Comparison of ENCODE assay signal across 26 cellular contexts in genomic region chr3:180011927-180012326, GRCh38. TPM values are rescaled to one million over a fixed set of nuclear protein-coding genes. Genes with fewer than 3 reads are reported as not detected.
"Had no signal": no experiment of that assay in that cellular context is flagged by ENCODE, and none has a peak within 500 bp of the region (broad histone marks: within the 10 kb centered on the region; RNA-seq: fewer than 3 reads in every experiment).

No MANE protein-coding gene starts in this region.

- H3K36me3 ChIP-seq: pancreas, stomach, transverse colon had no signal

- H3K4me3 ChIP-seq: pancreas, psoas muscle, smooth muscle cell, stomach, transverse colon had no signal

- H3K27ac ChIP-seq: pancreas, psoas muscle, stomach, transverse colon had no signal

- DNase-seq: activated CD4-positive, alpha-beta T cell treated with anti-CD3 and anti-CD28 coated beads, Interleukin-2, amount 10 ng/mL, durations not matched to agents 24 days and 14 days; activated CD4-positive, CD25-positive, alpha-beta regulatory T cell treated with anti-CD3 and anti-CD28 coated beads, Interleukin-2, amount 50 U/mL, for 72 hours; activated CD8-positive, alpha-beta T cell treated with anti-CD3 and anti-CD28 coated beads for 36 hours; activated effector memory CD4-positive, alpha-beta T cell treated with Interleukin-2 at 50 U/mL for 16 hours; activated naive CD4-positive, alpha-beta T cell treated with Interleukin-2 at 50 U/mL for 16 hours; anterior cingulate cortex; endodermal cell; foreskin fibroblast; head of caudate nucleus; hippocampal formation; kidney; left colon; naive thymus-derived CD8-positive, alpha-beta T cell; nucleus accumbens; pancreas; psoas muscle; stimulated activated CD4-positive, alpha-beta T cell treated with anti-CD3 and anti-CD28 coated beads, Interleukin-1b, Interleukin-23, amount 100 ng/mL, for 48 hours; stimulated activated CD4-positive, alpha-beta T cell treated with anti-CD3 and anti-CD28 coated beads, Interleukin-4, amount 100 ng/mL, for 4 hours; stimulated activated CD8-positive, alpha-beta memory T cell treated with anti-CD3 and anti-CD28 coated beads, Interleukin-4, amount 100 ng/mL, for 48 hours; stomach; T-helper 9 cell; transverse colon had no signal

- H3K27me3 ChIP-seq: pancreas, stomach, transverse colon had no signal

- H3K9me3 ChIP-seq: pancreas had no signal

- ATAC-seq: activated CD8-positive, alpha-beta T cell treated with anti-CD3 and anti-CD28 coated beads for 36 hours; esophagus mucosa; left colon; naive thymus-derived CD8-positive, alpha-beta T cell; pancreas; psoas muscle; stimulated activated memory B cell treated with anti-CD40 and anti-IgM and Interleukin-4, amounts not matched to agents 10 μg/mL and 1 μg/mL and 100 μg/mL, for 72 hours had no signal

RNA-seq across cellular contexts. Expression of gene PEX5L, which starts 24.8 kb away (rescaled TPM):
- total RNA-seq: activated CD8-positive, alpha-beta T cell treated with anti-CD3 and anti-CD28 coated beads for 36 hours; esophagus mucosa; kidney; left colon; lower leg skin; naive thymus-derived CD8-positive, alpha-beta T cell; psoas muscle; smooth muscle cell had no signal
